Comparison of ENCODE assay signal across 9 cellular contexts in genomic region chr19:798415-799075, GRCh38. TPM values are rescaled to one million over a fixed set of nuclear protein-coding genes. Genes with fewer than 3 reads are reported as not detected.
DNase-seq lines count a peak whose midpoint lies in the region; ATAC-seq, FAIRE-seq and TF ChIP-seq lines count a peak whose summit lies in the region.
"Had no signal": no experiment of that assay in that cellular context is flagged by ENCODE, and none has a peak within 500 bp of the region (broad histone marks: within the 10 kb centered on the region; RNA-seq: fewer than 3 reads in every experiment).

No MANE protein-coding gene starts in this region.

- peaks cover 11% of the 10 kb centered on the region; the same call in 1 of the 2 replicates for H3K36me3 ChIP-seq in ACC112 (ENCODE audit: insufficient read depth, low read length)
- H3K36me3 ChIP-seq in body of pancreas (replicated peaks in 1 of 2; ENCODE audit: insufficient read depth in 1 of 2, low read depth in 2 of 2): no peaks in the 10 kb centered on the region
- H3K36me3 ChIP-seq in lower lobe of right lung: peaks cover 38% of the 10 kb centered on the region
- no peaks in the 10 kb centered on the region for H3K36me3 ChIP-seq in urinary bladder (ENCODE audit: insufficient read depth)

- 0 to 1% methylated on average over 1 to 43 of the region's 44 CpGs for WGBS in body of pancreas, 2 donors
- WGBS in urinary bladder: 2% methylated on average over 44 of the region's 44 CpGs

- peaks cover 36% of the 10 kb centered on the region for H3K4me1 ChIP-seq in ACC112 (ENCODE audit: control insufficient read depth, insufficient read depth, low read length, unreplicated experiment)
- peaks cover 53% of the 10 kb centered on the region for H3K4me1 ChIP-seq in body of pancreas
- H3K4me1 ChIP-seq in lower lobe of right lung: peaks cover 64% of the 10 kb centered on the region
- H3K4me1 ChIP-seq in urinary bladder (ENCODE audit: insufficient read depth): peaks cover 7% of the 10 kb centered on the region

- peak overlapping the region; percentile 95 for H3K27ac ChIP-seq in ACC112 (ENCODE audit: low read depth, low read length)
- peak overlapping the region; percentile 97 to 100 (median 98) for H3K27ac ChIP-seq in body of pancreas
- peak overlapping the region; percentile 96 for H3K27ac ChIP-seq in lower lobe of right lung
- H3K27ac ChIP-seq in urinary bladder (ENCODE audit: low read depth): peak overlapping the region; percentile 30

- no peak for DNase-seq in HFFc6
- DNase-seq in body of pancreas: peak; percentile 58 to 64 (median 61)
- peak; percentile 51 for DNase-seq in lower lobe of right lung
- no peak for DNase-seq in DMS79 (lab: John Stamatoyannopoulos, UW)
- DNase-seq in HTR-8/SVneo (ENCODE audit: insufficient read length, low spot score): no peak

- TF ChIP-seq POLR2A in body of pancreas (IDR thresholded peaks at IDR 0.05): no peak

- H2AFZ ChIP-seq in ACC112 (ENCODE audit: low read length, unreplicated experiment): no peak overlapping the region

- FAIRE-seq in HTR-8/SVneo (lab: Jason Lieb, UNC): no peak
- FAIRE-seq: islet of Langerhans had no signal

- intact Hi-C loops in body of pancreas (cut with DNase I): no loop called here
- intact Hi-C loops in lower lobe of right lung (cut with DNase I): no loop called here

- H3K36me3 Mint-ChIP-seq in HFFc6 (ENCODE audit: low read depth): peaks cover 35% of the 10 kb centered on the region

- H3K27ac Mint-ChIP-seq in HFFc6: peak overlapping the region; percentile 88

- TF ChIP-seq CTCF in HFFc6 (IDR thresholded peaks at IDR 0.05) (no peak), body of pancreas (IDR thresholded peaks at IDR 0.05) (no peak), lower lobe of right lung (IDR thresholded peaks at IDR 0.05) (no peak)

- H3K4me1 Mint-ChIP-seq in HFFc6 (ENCODE audit: low read depth): peaks cover 35% of the 10 kb centered on the region

- peaks cover 58% of the 10 kb centered on the region for H3K79me2 ChIP-seq in ACC112 (ENCODE audit: control insufficient read depth, insufficient read depth, low read length, unreplicated experiment)

- H3K4me3 Mint-ChIP-seq in HFFc6: peak overlapping the region; percentile 93

- H3K27me3 Mint-ChIP-seq in HFFc6 (ENCODE audit: insufficient read depth): peaks cover 12% of the 10 kb centered on the region

- no peaks in the 10 kb centered on the region for H3K27me3 ChIP-seq in ACC112 (ENCODE audit: insufficient read depth, low read length)
- no peaks in the 10 kb centered on the region for H3K27me3 ChIP-seq in body of pancreas
- H3K27me3 ChIP-seq in lower lobe of right lung (ENCODE audit: low read depth): no peaks in the 10 kb centered on the region

- H3K4me3 ChIP-seq in ACC112 (ENCODE audit: low read depth, low read length) (peak overlapping the region; percentile 95), body of pancreas (peak overlapping the region; percentile 83 to 97), lower lobe of right lung (peak overlapping the region; percentile 85), urinary bladder (ENCODE audit: low read depth, low read length) (peak overlapping the region; percentile 92)

- no peaks in the 10 kb centered on the region for H3K9me3 Mint-ChIP-seq in HFFc6

- ATAC-seq in body of pancreas (no peak), lower lobe of right lung (no peak), GM19467 (IDR thresholded peaks at IDR 0.05; ENCODE audit: unreplicated experiment) (no peak)

- no peaks in the 10 kb centered on the region for H3K9me3 ChIP-seq in body of pancreas
- no peaks in the 10 kb centered on the region for H3K9me3 ChIP-seq in lower lobe of right lung

RNA-seq across cellular contexts. Expression of gene PTBP1, which starts 1.3 kb away (rescaled TPM):
- total RNA-seq in HFFc6 (2021; fragmentation: NEBNext Ultra II Directional; extraction: Animal tissue kit (Norgen Biotek cat#: 25700)): 100 to 1,000 TPM; 307 to 421 (median 380) TPM
- total RNA-seq in body of pancreas (100 to 1,000 TPM in 1 of 2 donors, 10 to 100 TPM in 1; 78.9 to 100 TPM), lower lobe of right lung (254 TPM), urinary bladder (104 TPM)
- 108 TPM for polyA plus RNA-seq in urinary bladder

RNA-seq across cellular contexts. Expression of gene PLPPR3, which starts 23.2 kb away (rescaled TPM):
- total RNA-seq in HFFc6 (2021; fragmentation: NEBNext Ultra II Directional; extraction: Animal tissue kit (Norgen Biotek cat#: 25700)): under 1 TPM in 1 of 6 experiments, not detected in 5; 0.09 TPM
- total RNA-seq in body of pancreas: not detected
- total RNA-seq in lower lobe of right lung: 2.1 TPM
- 2.1 TPM for total RNA-seq in urinary bladder
- 0.03 TPM for polyA plus RNA-seq in urinary bladder

RNA-seq across cellular contexts. Expression of gene AZU1, which starts 29.1 kb away (rescaled TPM):
- total RNA-seq in HFFc6 (2021; fragmentation: NEBNext Ultra II Directional; extraction: Animal tissue kit (Norgen Biotek cat#: 25700)): not detected
- total RNA-seq in body of pancreas: under 1 TPM in 1 of 2 donors, not detected in 1; 0.26 TPM
- total RNA-seq in lower lobe of right lung: 1.7 TPM
- total RNA-seq in urinary bladder: not detected
- polyA plus RNA-seq in urinary bladder: 0.15 TPM

RNA-seq across cellular contexts. Expression of gene PRTN3, which starts 42.3 kb away (rescaled TPM):
- not detected for total RNA-seq in HFFc6 (2021; fragmentation: NEBNext Ultra II Directional; extraction: Animal tissue kit (Norgen Biotek cat#: 25700))
- total RNA-seq in body of pancreas (under 1 TPM in 1 of 2 donors, not detected in 1; 0.99 TPM), lower lobe of right lung (not detected), urinary bladder (0.26 TPM)
- 0.08 TPM for polyA plus RNA-seq in urinary bladder

RNA-seq across cellular contexts. Expression of gene MISP, which starts 47.6 kb away (rescaled TPM):
- total RNA-seq in HFFc6 (2021; fragmentation: NEBNext Ultra II Directional; extraction: Animal tissue kit (Norgen Biotek cat#: 25700)): under 1 TPM in 2 of 6 experiments, not detected in 4; 0.05 to 0.07 TPM
- total RNA-seq in body of pancreas (1 to 10 TPM in 1 of 2 donors, under 1 TPM in 1; 0.99 to 3.4 TPM), lower lobe of right lung (8.9 TPM), urinary bladder (1.4 TPM)
- 0.91 TPM for polyA plus RNA-seq in urinary bladder

Comparison
In these comparisons a context has a peak if more than half of its experiments do, and no peak if none do; other contexts are left out.
1. H3K27ac ChIP-seq: peak in every context shown above with its lines; median percentile 98 in body of pancreas; 96 in lower lobe of right lung; 95 in ACC112; 30 in urinary bladder.
2. DNase-seq: peak in body of pancreas (4 of 4) and lower lobe of right lung (single experiment); none in HFFc6 (single experiment), DMS79 (single experiment) and HTR-8/SVneo (single experiment).
3. Peak in every context shown above with its lines, with median percentiles within 50 percentile points of each other: H3K4me3 ChIP-seq.